9 cellular contexts compared by ENCODE assay signal in genomic region chr11:121446752-121447156, GRCh38. TPM values are rescaled to one million over a fixed set of nuclear protein-coding genes. Genes with fewer than 3 reads are reported as not detected.
DNase-seq lines count a peak whose midpoint lies in the region; ATAC-seq lines count a peak whose summit lies in the region.
"Had no signal": no experiment of that assay in that cellular context is flagged by ENCODE, and none has a peak within 500 bp of the region (broad histone marks: within the 10 kb centered on the region; RNA-seq: fewer than 3 reads in every experiment).

No MANE protein-coding gene starts in this region.

- peaks cover 76% of the 10 kb centered on the region for H3K4me1 Mint-ChIP-seq in activated naive CD8-positive, alpha-beta T cell treated with anti-CD3 and anti-CD28 coated beads for 36 hours
- peaks cover 41 to 81% (median 80%) of the 10 kb centered on the region in 4 donors for H3K4me1 Mint-ChIP-seq in naive thymus-derived CD8-positive, alpha-beta T cell

- H3K36me3 Mint-ChIP-seq in activated naive CD8-positive, alpha-beta T cell treated with anti-CD3 and anti-CD28 coated beads for 36 hours, result peaks cover 38% of the 10 kb centered on the region
- peaks cover 19 to 47% (median 30%) of the 10 kb centered on the region in 3 donors for H3K36me3 Mint-ChIP-seq in naive thymus-derived CD8-positive, alpha-beta T cell

- H3K27ac Mint-ChIP-seq in activated naive CD8-positive, alpha-beta T cell treated with anti-CD3 and anti-CD28 coated beads for 36 hours, result peak overlapping the region; percentile 72
- peak overlapping the region; percentile 71 to 98 (median 94) for H3K27ac Mint-ChIP-seq in naive thymus-derived CD8-positive, alpha-beta T cell

- H3K4me3 Mint-ChIP-seq in activated naive CD8-positive, alpha-beta T cell treated with anti-CD3 and anti-CD28 coated beads for 36 hours, result no peak overlapping the region
- H3K4me3 Mint-ChIP-seq in naive thymus-derived CD8-positive, alpha-beta T cell, result peak overlapping the region in 9 of 10 donors; percentile 31 to 100 (median 71)

- no peaks in the 10 kb centered on the region for H3K9me3 Mint-ChIP-seq in activated naive CD8-positive, alpha-beta T cell treated with anti-CD3 and anti-CD28 coated beads for 36 hours
- peaks cover 0 to 3% (median 0%) of the 10 kb centered on the region in 9 donors for H3K9me3 Mint-ChIP-seq in naive thymus-derived CD8-positive, alpha-beta T cell

- DNase-seq in NCI-H2107 treated with DMSO at 0.1 percent for 48 hours (lab: John Stamatoyannopoulos, UW; ENCODE audit: unreplicated experiment) (peak; percentile 56), NCI-H2107 (lab: John Stamatoyannopoulos, UW) (no peak), ACHN (no peak)
- DNase-seq in activated naive CD8-positive, alpha-beta T cell treated with anti-CD3 and anti-CD28 coated beads for 36 hours, result no peak
- no peak for DNase-seq in naive thymus-derived CD8-positive, alpha-beta T cell
- DNase-seq: stomach had no signal

- POLR2A ChIA-PET in naive thymus-derived CD8-positive, alpha-beta T cell (lab: Charles Lee), result interaction anchor here (0.6 to 13.8 kb wide), 5 partner anchors 10 to 142 kb away, joined by 3 to 385 read pairs (median 124); no protein-coding TSS in a partner anchor

- ATAC-seq in HG02981 (IDR thresholded peaks at IDR 0.05; ENCODE audit: unreplicated experiment), result peak; percentile 29
- no peak for ATAC-seq in naive thymus-derived CD8-positive, alpha-beta T cell
- ATAC-seq in GM21367 (IDR thresholded peaks at IDR 0.05; ENCODE audit: unreplicated experiment), result no peak
- ATAC-seq in HG02623 (IDR thresholded peaks at IDR 0.05; ENCODE audit: unreplicated experiment), result no peak

- H3K27me3 Mint-ChIP-seq in activated naive CD8-positive, alpha-beta T cell treated with anti-CD3 and anti-CD28 coated beads for 36 hours, result no peaks in the 10 kb centered on the region
- no peaks in the 10 kb centered on the region for H3K27me3 Mint-ChIP-seq in naive thymus-derived CD8-positive, alpha-beta T cell

- in situ Hi-C loops in ACHN (cut with HindIII; ENCODE audit: low pct_ligation_motif_present, low pct_unique_long_range_greater_than_20kb, low sequenced_read_pairs), result no loop called here

RNA-seq across cellular contexts. Expression of gene SORL1, which starts 5.4 kb away (rescaled TPM):
- total RNA-seq in activated naive CD8-positive, alpha-beta T cell treated with anti-CD3 and anti-CD28 coated beads for 36 hours, result 10 to 100 TPM; 47.5 to 47.9 TPM
- 100 to 1,000 TPM; 414 to 419 TPM for total RNA-seq in naive thymus-derived CD8-positive, alpha-beta T cell
- polyA plus RNA-seq in naive thymus-derived CD8-positive, alpha-beta T cell, result 100 to 1,000 TPM; 157 to 230 (median 158) TPM

Comparison
In these comparisons a context has a peak if more than half of its experiments do, and no peak if none do; other contexts are left out.
1. RNA of gene SORL1, which starts 5.4 kb away (total RNA-seq): 414 to 419 TPM in naive thymus-derived CD8-positive, alpha-beta T cell; 47.5 to 47.9 TPM in activated naive CD8-positive, alpha-beta T cell treated with anti-CD3 and anti-CD28 coated beads for 36 hours; every median in the first group is over 4 times any median in the second.